23 cellular contexts compared by ENCODE assay signal in the genomic region with DNA sequence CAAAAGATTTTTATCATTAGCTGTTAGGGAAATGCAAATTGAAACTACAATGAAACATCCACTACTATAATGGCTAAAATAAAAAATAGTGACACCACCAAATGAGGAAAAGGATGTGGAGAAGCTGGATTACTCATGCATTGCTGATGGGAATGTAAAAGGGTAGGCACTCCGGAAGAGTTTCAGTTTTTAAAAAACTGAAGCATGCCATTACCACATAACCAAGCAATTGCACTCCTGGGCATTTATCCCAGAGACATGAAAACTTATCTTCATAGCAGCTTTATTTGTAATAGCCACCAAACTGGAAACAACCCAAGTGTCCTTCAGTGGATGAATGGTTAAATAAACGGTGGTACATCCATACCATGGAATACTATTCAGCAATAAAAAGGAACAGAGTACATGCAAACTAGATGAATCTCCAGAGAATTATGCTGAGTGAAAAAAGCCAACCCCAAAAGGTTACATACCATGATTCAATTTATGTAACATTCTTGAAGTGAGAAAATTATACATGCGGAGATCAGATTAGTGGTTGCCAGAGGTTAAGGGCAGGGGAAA. TPM values are rescaled to one million over a fixed set of nuclear protein-coding genes. Genes with fewer than 3 reads are reported as not detected.
DNase-seq lines count a peak whose midpoint lies in the region; ATAC-seq and TF ChIP-seq lines count a peak whose summit lies in the region.
"Had no signal": no experiment of that assay in that cellular context is flagged by ENCODE, and none has a peak within 500 bp of the region (broad histone marks: within the 10 kb centered on the region; RNA-seq: fewer than 3 reads in every experiment).

No MANE protein-coding gene starts in this region.

- H3K27me3 ChIP-seq in GM23248 (replicated peaks; ENCODE audit: insufficient read depth): no peaks in the 10 kb centered on the region
- H3K27me3 ChIP-seq in lower lobe of right lung (ENCODE audit: low read depth): peaks cover 3% of the 10 kb centered on the region

- intact Hi-C loops in lower lobe of right lung (cut with DNase I): no loop called here

- H3K27ac ChIP-seq in GM23248 (no peak overlapping the region), lower lobe of right lung (no peak overlapping the region)

- H3F3A ChIP-seq in GM23248 (ENCODE audit: insufficient read depth): peaks cover 11% of the 10 kb centered on the region

- no peak overlapping the region for H3K4me3 ChIP-seq in GM23248
- no peak overlapping the region for H3K4me3 ChIP-seq in astrocyte of the cerebellum (ENCODE audit: low read depth, low read length)
- H3K4me3 ChIP-seq in fibroblast of the aortic adventitia (ENCODE audit: low read depth, low read length): no peak overlapping the region
- H3K4me3 ChIP-seq in lower lobe of right lung: no peak overlapping the region
- H3K4me3 ChIP-seq: GM23338 had no signal

- DNase-seq in AG08395 (ENCODE audit: low spot score) (peak; percentile 30), GM23248 (peak; percentile 69), astrocyte of the cerebellum (ENCODE audit: low read depth) (peak; percentile 12), fibroblast of the aortic adventitia (ENCODE audit: low read depth) (peak; percentile 55), SKM-1 treated with dmso at 0.1 percent for 144 hours (lab: John Stamatoyannopoulos, UW; ENCODE audit: unreplicated experiment) (no peak), lower lobe of right lung (no peak)
- DNase-seq: activated CD8-positive, alpha-beta T cell treated with anti-CD3 and anti-CD28 coated beads for 36 hours; activated naive CD4-positive, alpha-beta T cell treated with Interleukin-2 at 50 U/mL for 16 hours; activated T-cell treated with anti-CD3 and anti-CD28 coated beads, Interleukin-2, amount 50 U/mL, for 1 hour; aorta; CD8-positive, alpha-beta memory T cell; DMS79 treated with DMSO at 0.1 percent for 48 hours; left colon; NCI-H1436; NCI-H2171 treated with DMSO at 0.1 percent for 48 hours; NCI-H774; SIG-M5; stimulated activated CD4-positive, alpha-beta T cell treated with anti-CD3 and anti-CD28 coated beads, Interleukin-12 subunit alpha, Interleukin-12 subunit beta, amount 100 ng/mL, for 4 hours; stimulated activated CD8-positive, alpha-beta memory T cell treated with anti-CD3 and anti-CD28 coated beads, Interleukin-4, amount 100 ng/mL, for 48 hours; substantia nigra had no signal

- no peaks in the 10 kb centered on the region for H3K9me3 ChIP-seq in GM23248 (ENCODE audit: low read depth)
- H3K9me3 ChIP-seq in lower lobe of right lung: no peaks in the 10 kb centered on the region

- in situ Hi-C loops in GM23248 (cut with MboI): no loop called here
- in situ Hi-C loops in astrocyte of the cerebellum (cut with HindIII; ENCODE audit: low sequenced_read_pairs): no loop called here

- 62 to 69% methylated on average over 3 of the region's 3 CpGs for WGBS in GM23248 (ENCODE audit: low coverage in 1 of 2, low lambda C conversion rate in 2 of 2, missing lambda C conversion rate in 2 of 2), 2 experiments

- H3K4me1 ChIP-seq in GM23248 (ENCODE audit: insufficient read depth) (peaks cover 6% of the 10 kb centered on the region), lower lobe of right lung (no peaks in the 10 kb centered on the region)

- ATAC-seq in GM21737 (IDR thresholded peaks at IDR 0.05; ENCODE audit: unreplicated experiment) (no peak), lower lobe of right lung (no peak), HG02610 (IDR thresholded peaks at IDR 0.05; ENCODE audit: unreplicated experiment) (no peak)
- ATAC-seq: activated CD8-positive, alpha-beta T cell treated with anti-CD3 and anti-CD28 coated beads for 36 hours; GM23338; left colon had no signal

- no peaks in the 10 kb centered on the region for H4K20me1 ChIP-seq in GM23248 (ENCODE audit: insufficient read depth)

- H3K36me3 ChIP-seq in GM23248 (ENCODE audit: low read depth) (no peaks in the 10 kb centered on the region), lower lobe of right lung (peaks cover 27% of the 10 kb centered on the region)

- H3K79me2 ChIP-seq in GM23248 (ENCODE audit: insufficient read depth): no peaks in the 10 kb centered on the region

- H3K9ac ChIP-seq in GM23248: no peak overlapping the region

- TF ChIP-seq CTCF in astrocyte of the cerebellum (IDR thresholded peaks at IDR 0.05; ENCODE audit: low read depth, low read length, missing control alignments): no peak
- TF ChIP-seq CTCF in fibroblast of the aortic adventitia (IDR thresholded peaks at IDR 0.05; ENCODE audit: insufficient read depth, low read length): no peak
- no peak for TF ChIP-seq CTCF in lower lobe of right lung (IDR thresholded peaks at IDR 0.05)

- H3K9me2 ChIP-seq in GM23248 (ENCODE audit: insufficient read depth): no peaks in the 10 kb centered on the region

- H3K4me2 ChIP-seq in GM23248 (ENCODE audit: unreplicated experiment): no peak overlapping the region
- H3K4me2 ChIP-seq: GM23338 had no signal

- no peak overlapping the region for H2AFZ ChIP-seq in GM23248
- H2AFZ ChIP-seq: GM23338 had no signal

RNA-seq across cellular contexts. Expression of gene CFAP298, which starts 14.5 kb away (rescaled TPM):
- 20.5 and 26.8 TPM in 2 replicates for total RNA-seq in GM23248 (2014; rRNA removed; shearing (Covaris generic))
- polyA plus RNA-seq in GM23248 (2016; fragmentation: Nextera tagmentation; extraction: Ambion mirVana): 53.9 and 56.0 TPM in 2 replicates
- total RNA-seq in fibroblast of the aortic adventitia (ENCODE audit: low replicate concordance) (14.1 and 17.9 TPM in 2 replicates), lower lobe of right lung (35.7 TPM)

RNA-seq across cellular contexts. Expression of gene TCP10L, which starts 41.4 kb away (rescaled TPM):
- 0.97 TPM in 1 of 2 replicates, not detected in the other for total RNA-seq in GM23248 (2014; rRNA removed; shearing (Covaris generic))
- polyA plus RNA-seq in GM23248 (2016; fragmentation: Nextera tagmentation; extraction: Ambion mirVana): not detected in 2 replicates
- 0.45 TPM in 1 of 2 replicates, not detected in the other for total RNA-seq in fibroblast of the aortic adventitia (ENCODE audit: low replicate concordance)
- total RNA-seq in lower lobe of right lung: 0.71 TPM
- total RNA-seq: CD8-positive, alpha-beta memory T cell; left colon had no signal

Comparison
In these comparisons a context has a peak if more than half of its experiments do, and no peak if none do; other contexts are left out.
1. DNase-seq: peak in AG08395 (single experiment), GM23248 (single experiment), astrocyte of the cerebellum (single experiment) and fibroblast of the aortic adventitia (single experiment); none in SKM-1 treated with dmso at 0.1 percent for 144 hours (single experiment) and lower lobe of right lung (single experiment).